12 cellular contexts compared by ENCODE assay signal in genomic region chr5:177468329-177469058, GRCh38. TPM values are rescaled to one million over a fixed set of nuclear protein-coding genes. Genes with fewer than 3 reads are reported as not detected.
DNase-seq lines count a peak whose midpoint lies in the region; ATAC-seq and TF ChIP-seq lines count a peak whose summit lies in the region.
"Had no signal": no experiment of that assay in that cellular context is flagged by ENCODE, and none has a peak within 500 bp of the region (broad histone marks: within the 10 kb centered on the region; RNA-seq: fewer than 3 reads in every experiment).

No MANE protein-coding gene starts in this region.

- H2AFZ ChIP-seq in trophoblast cell (ENCODE audit: insufficient read depth, low read length, poor library complexity): no peak overlapping the region

- H3K9me3 Mint-ChIP-seq in activated CD8-positive, alpha-beta T cell treated with anti-CD3 and anti-CD28 coated beads, Interleukin-2, amount 10 ng/mL, durations not matched to agents 7 days and 5 days (ENCODE audit: insufficient read depth): no peaks in the 10 kb centered on the region
- H3K9me3 Mint-ChIP-seq in glutamatergic neuron (ENCODE audit: unreplicated experiment): peaks cover 49% of the 10 kb centered on the region

- H3K79me1 ChIP-seq in trophoblast cell (ENCODE audit: low read length): peaks cover 13% of the 10 kb centered on the region

- H4K8ac ChIP-seq in trophoblast cell (ENCODE audit: low read depth, low read length): no peak overlapping the region

- no peak overlapping the region for H3K9ac ChIP-seq in trophoblast cell (ENCODE audit: low read length)

- peaks cover 39% of the 10 kb centered on the region for H3K36me3 Mint-ChIP-seq in activated CD8-positive, alpha-beta T cell treated with anti-CD3 and anti-CD28 coated beads, Interleukin-2, amount 10 ng/mL, durations not matched to agents 7 days and 5 days (ENCODE audit: low read depth)
- H3K36me3 Mint-ChIP-seq in glutamatergic neuron (ENCODE audit: unreplicated experiment): peaks cover 10% of the 10 kb centered on the region

- peaks cover 68 to 72% of the 10 kb centered on the region in 2 experiments for H3K36me3 ChIP-seq in trophoblast cell (ENCODE audit: control insufficient read depth in 1 of 2, insufficient read depth in 2 of 2, low read length in 2 of 2)

- no peak overlapping the region for H2AK5ac ChIP-seq in trophoblast cell (ENCODE audit: low read length)

- peaks cover 4% of the 10 kb centered on the region for H3K9me3 ChIP-seq in trophoblast cell (ENCODE audit: insufficient read depth, low read depth, low read length)

- no peak overlapping the region for H4K12ac ChIP-seq in trophoblast cell (ENCODE audit: low read depth, low read length)

- no peak overlapping the region for H3K4me3 ChIP-seq in trophoblast cell (ENCODE audit: low read depth, low read length)
- H3K4me3 ChIP-seq: K562 had no signal

- H3K79me2 ChIP-seq in trophoblast cell (ENCODE audit: control insufficient read depth, insufficient read depth, low read length, poor library complexity): peaks cover 27% of the 10 kb centered on the region

- peak overlapping the region; percentile 51 for H3K18ac ChIP-seq in trophoblast cell (ENCODE audit: low read length)

- no peak overlapping the region for H3K14ac ChIP-seq in trophoblast cell (ENCODE audit: low read length)

- DNase-seq in GM03348 (ENCODE audit: low spot score) (peak; percentile 72), glutamatergic neuron (no peak), trophoblast cell (peak; percentile 62 to 74), NCI-H2029 treated with DMSO at 0.1 percent for 48 hours (lab: John Stamatoyannopoulos, UW) (no peak)
- DNase-seq in activated CD8-positive, alpha-beta T cell treated with anti-CD3 and anti-CD28 coated beads, Interleukin-2, amount 10 ng/mL, durations not matched to agents 7 days and 5 days: no peak
- DNase-seq in effector CD4-positive, alpha-beta T cell: no peak
- no peak for DNase-seq in stimulated activated CD8-positive, alpha-beta memory T cell treated with anti-CD3 and anti-CD28 coated beads, Interleukin-4, amount 100 ng/mL, for 48 hours
- DNase-seq: activated effector memory CD4-positive, alpha-beta T cell treated with anti-CD3 and anti-CD28 coated beads, Interleukin-2, amount 50 U/mL, for 16 hours; SHP77 treated with DMSO at 0.1 percent for 48 hours; stimulated activated CD4-positive, alpha-beta T cell treated with anti-CD3 and anti-CD28 coated beads, Interleukin-2, amount 100 ng/mL, for 48 hours had no signal

- H3K4ac ChIP-seq in trophoblast cell (ENCODE audit: low read depth, low read length): no peak overlapping the region

- H2BK120ac ChIP-seq in trophoblast cell (ENCODE audit: insufficient read depth, low read length, poor library complexity): no peak overlapping the region

- H3K4me1 ChIP-seq in trophoblast cell (ENCODE audit: control insufficient read depth in 1 of 2, insufficient read depth in 2 of 2, low read length in 2 of 2): peaks cover 34% of the 10 kb centered on the region in 2 experiments

- no peak for TF ChIP-seq CTCF in glutamatergic neuron (IDR thresholded peaks at IDR 0.05; ENCODE audit: partially characterized antibody, unreplicated experiment)

- CTCF ChIA-PET in activated CD8-positive, alpha-beta T cell treated with anti-CD3 and anti-CD28 coated beads, Interleukin-2, amount 10 ng/mL, durations not matched to agents 7 days and 5 days (lab: Charles Lee): interaction anchor here (0.8 to 2.0 kb wide), 3 partner anchors 11 to 78 kb away, joined by 3 to 9 read pairs (median 3); no protein-coding TSS in a partner anchor

- H3K27me3 ChIP-seq in trophoblast cell (ENCODE audit: insufficient read depth, low read length): no peaks in the 10 kb centered on the region

- no peak overlapping the region for H4K91ac ChIP-seq in trophoblast cell (ENCODE audit: low read depth, low read length)

- no peak overlapping the region for H3K4me3 Mint-ChIP-seq in activated CD8-positive, alpha-beta T cell treated with anti-CD3 and anti-CD28 coated beads, Interleukin-2, amount 10 ng/mL, durations not matched to agents 7 days and 5 days
- H3K4me3 Mint-ChIP-seq in glutamatergic neuron (ENCODE audit: unreplicated experiment): peak overlapping the region; percentile 95

- no peak overlapping the region for H3K27ac ChIP-seq in trophoblast cell (ENCODE audit: low read depth, low read length)

- H3K27ac Mint-ChIP-seq in activated CD8-positive, alpha-beta T cell treated with anti-CD3 and anti-CD28 coated beads, Interleukin-2, amount 10 ng/mL, durations not matched to agents 7 days and 5 days: peak overlapping the region; percentile 58
- peak overlapping the region; percentile 100 for H3K27ac Mint-ChIP-seq in glutamatergic neuron (ENCODE audit: unreplicated experiment)

- peaks cover 39% of the 10 kb centered on the region for H3K4me1 Mint-ChIP-seq in activated CD8-positive, alpha-beta T cell treated with anti-CD3 and anti-CD28 coated beads, Interleukin-2, amount 10 ng/mL, durations not matched to agents 7 days and 5 days (ENCODE audit: low read depth)
- H3K4me1 Mint-ChIP-seq in glutamatergic neuron (ENCODE audit: low read depth, unreplicated experiment): peaks cover 25% of the 10 kb centered on the region

- no CpG with 5 or more reads among the region's 10 CpGs for WGBS in trophoblast cell (ENCODE audit: extremely low coverage, insufficient coverage, insufficient read length)

- H2BK5ac ChIP-seq in trophoblast cell (ENCODE audit: low read depth, low read length, poor library complexity): no peak overlapping the region

- no peak overlapping the region for H2BK12ac ChIP-seq in trophoblast cell (ENCODE audit: low read length)

- no peak for ATAC-seq in activated CD8-positive, alpha-beta T cell treated with anti-CD3 and anti-CD28 coated beads, Interleukin-2, amount 10 ng/mL, durations not matched to agents 7 days and 5 days
- ATAC-seq in HG02759 (IDR thresholded peaks at IDR 0.05; ENCODE audit: unreplicated experiment): no peak
- ATAC-seq: K562 had no signal

- no peaks in the 10 kb centered on the region for H3K27me3 Mint-ChIP-seq in activated CD8-positive, alpha-beta T cell treated with anti-CD3 and anti-CD28 coated beads, Interleukin-2, amount 10 ng/mL, durations not matched to agents 7 days and 5 days (ENCODE audit: low read depth)
- H3K27me3 Mint-ChIP-seq in glutamatergic neuron (ENCODE audit: unreplicated experiment): peaks cover 54% of the 10 kb centered on the region

- POLR2A ChIA-PET in activated CD8-positive, alpha-beta T cell treated with anti-CD3 and anti-CD28 coated beads, Interleukin-2, amount 10 ng/mL, durations not matched to agents 7 days and 5 days (lab: Charles Lee): interaction anchor here (0.8 kb wide), 1 partner anchor 64 kb away, joined by 3 read pairs; no protein-coding TSS in a partner anchor

- H3K4me2 ChIP-seq in trophoblast cell (ENCODE audit: low read length): no peak overlapping the region

- no peak overlapping the region for H3K23ac ChIP-seq in trophoblast cell (ENCODE audit: low read length)

RNA-seq across cellular contexts. Expression of gene DBN1, which starts 4.9 kb away (rescaled TPM):
- 100 to 1,000 TPM in 1 of 2 experiments, 10 to 100 TPM in 1; 92.9 to 104 TPM for total RNA-seq in activated CD8-positive, alpha-beta T cell treated with anti-CD3 and anti-CD28 coated beads, Interleukin-2, amount 10 ng/mL, durations not matched to agents 7 days and 5 days
- 1,261 TPM for total RNA-seq in glutamatergic neuron (ENCODE audit: unreplicated experiment)
- polyA plus RNA-seq in trophoblast cell (2013): 206 and 211 TPM in 2 replicates

RNA-seq across cellular contexts. Expression of gene PRR7, which starts 21.9 kb away (rescaled TPM):
- total RNA-seq in activated CD8-positive, alpha-beta T cell treated with anti-CD3 and anti-CD28 coated beads, Interleukin-2, amount 10 ng/mL, durations not matched to agents 7 days and 5 days: 10 to 100 TPM in 1 of 2 experiments, 1 to 10 TPM in 1; 9.8 to 11.6 TPM
- 4.1 TPM for total RNA-seq in glutamatergic neuron (ENCODE audit: unreplicated experiment)
- 1.7 and 1.9 TPM in 2 replicates for polyA plus RNA-seq in trophoblast cell (2013)

RNA-seq across cellular contexts. Expression of gene PDLIM7, which starts 28.9 kb away (rescaled TPM):
- total RNA-seq in activated CD8-positive, alpha-beta T cell treated with anti-CD3 and anti-CD28 coated beads, Interleukin-2, amount 10 ng/mL, durations not matched to agents 7 days and 5 days: 10 to 100 TPM; 62.5 to 67.3 TPM
- total RNA-seq in glutamatergic neuron (ENCODE audit: unreplicated experiment): 430 TPM
- polyA plus RNA-seq in trophoblast cell (2013): 220 and 227 TPM in 2 replicates

RNA-seq across cellular contexts. Expression of gene DOK3, which starts 41.1 kb away (rescaled TPM):
- total RNA-seq in activated CD8-positive, alpha-beta T cell treated with anti-CD3 and anti-CD28 coated beads, Interleukin-2, amount 10 ng/mL, durations not matched to agents 7 days and 5 days: 1 to 10 TPM; 7.3 to 7.8 TPM
- total RNA-seq in glutamatergic neuron (ENCODE audit: unreplicated experiment): 29.2 TPM
- polyA plus RNA-seq in trophoblast cell (2013): 2.4 and 2.5 TPM in 2 replicates

RNA-seq across cellular contexts. Expression of gene GRK6, which starts 42.0 kb away (rescaled TPM):
- total RNA-seq in activated CD8-positive, alpha-beta T cell treated with anti-CD3 and anti-CD28 coated beads, Interleukin-2, amount 10 ng/mL, durations not matched to agents 7 days and 5 days: 100 to 1,000 TPM; 206 to 213 TPM
- total RNA-seq in glutamatergic neuron (ENCODE audit: unreplicated experiment): 43.9 TPM
- polyA plus RNA-seq in trophoblast cell (2013): 15.2 and 16.0 TPM in 2 replicates

Comparison
In these comparisons a context has a peak if more than half of its experiments do, and no peak if none do; other contexts are left out.
1. DNase-seq: peak in GM03348 (single experiment) and trophoblast cell (2 of 2); none in activated CD8-positive, alpha-beta T cell treated with anti-CD3 and anti-CD28 coated beads, Interleukin-2, amount 10 ng/mL, durations not matched to agents 7 days and 5 days (single experiment), glutamatergic neuron (single experiment), effector CD4-positive, alpha-beta T cell (single experiment), stimulated activated CD8-positive, alpha-beta memory T cell treated with anti-CD3 and anti-CD28 coated beads, Interleukin-4, amount 100 ng/mL, for 48 hours (single experiment) and NCI-H2029 treated with DMSO at 0.1 percent for 48 hours (single experiment).
2. RNA of gene DBN1, which starts 4.9 kb away (total RNA-seq): 1,261 TPM in glutamatergic neuron (single experiment); 92.9 to 104 TPM in activated CD8-positive, alpha-beta T cell treated with anti-CD3 and anti-CD28 coated beads, Interleukin-2, amount 10 ng/mL, durations not matched to agents 7 days and 5 days; every median in the first group is over 10 times any median in the second.